In genomic region chr9:127960410-127961165, GRCh38 we compare ENCODE assay signal across 8 cellular contexts. TPM values are rescaled to one million over a fixed set of nuclear protein-coding genes. Genes with fewer than 3 reads are reported as not detected.
DNase-seq lines count a peak whose midpoint lies in the region; ATAC-seq and TF ChIP-seq lines count a peak whose summit lies in the region.

No MANE protein-coding gene starts in this region.

- no peak for TF ChIP-seq CTCF in glutamatergic neuron (IDR thresholded peaks at IDR 0.05; ENCODE audit: partially characterized antibody, unreplicated experiment)
- no peak for TF ChIP-seq CTCF in upper lobe of right lung (IDR thresholded peaks at IDR 0.05)

- DNase-seq in NCI-H1092 treated with DMSO at 0.1 percent for 48 hours (lab: John Stamatoyannopoulos, UW) (peak; percentile 16), NCI-H1092 (lab: John Stamatoyannopoulos, UW) (no peak), T-helper 17 cell (no peak), glutamatergic neuron (no peak), upper lobe of right lung (no peak)

- H3K4me1 ChIP-seq in upper lobe of right lung = peaks cover 46% of the 10 kb centered on the region

- H3K36me3 Mint-ChIP-seq in T-helper 17 cell (ENCODE audit: low read depth) (peaks cover 9% of the 10 kb centered on the region), glutamatergic neuron (ENCODE audit: unreplicated experiment) (no peaks in the 10 kb centered on the region)
- peaks cover 31% of the 10 kb centered on the region for H3K36me3 Mint-ChIP-seq in stimulated activated memory B cell treated with anti-CD40 and anti-IgM and Interleukin-4, amounts not matched to agents 10 μg/mL and 1 μg/mL and 100 μg/mL, for 72 hours

- intact Hi-C loops in upper lobe of right lung (cut with DNase I) = no loop called here

- no peaks in the 10 kb centered on the region for H3K27me3 Mint-ChIP-seq in T-helper 17 cell
- peaks cover 2% of the 10 kb centered on the region for H3K27me3 Mint-ChIP-seq in glutamatergic neuron (ENCODE audit: unreplicated experiment)
- H3K27me3 Mint-ChIP-seq in stimulated activated memory B cell treated with anti-CD40 and anti-IgM and Interleukin-4, amounts not matched to agents 10 μg/mL and 1 μg/mL and 100 μg/mL, for 72 hours = no peaks in the 10 kb centered on the region

- H3K9me3 ChIP-seq in T-helper 17 cell (ENCODE audit: control insufficient read depth, low read length, poor library complexity, severe bottlenecking) (no peaks in the 10 kb centered on the region), upper lobe of right lung (no peaks in the 10 kb centered on the region)

- H3K4me3 Mint-ChIP-seq in T-helper 17 cell (peak overlapping the region; percentile 88), glutamatergic neuron (ENCODE audit: unreplicated experiment) (peak overlapping the region; percentile 27)
- no peak overlapping the region for H3K4me3 Mint-ChIP-seq in stimulated activated memory B cell treated with anti-CD40 and anti-IgM and Interleukin-4, amounts not matched to agents 10 μg/mL and 1 μg/mL and 100 μg/mL, for 72 hours

- H3K27ac Mint-ChIP-seq in T-helper 17 cell = peak overlapping the region; percentile 99
- H3K27ac Mint-ChIP-seq in glutamatergic neuron (ENCODE audit: unreplicated experiment) = peak overlapping the region; percentile 74
- peak overlapping the region; percentile 94 for H3K27ac Mint-ChIP-seq in stimulated activated memory B cell treated with anti-CD40 and anti-IgM and Interleukin-4, amounts not matched to agents 10 μg/mL and 1 μg/mL and 100 μg/mL, for 72 hours

- H3K4me1 Mint-ChIP-seq in T-helper 17 cell (peaks cover 73% of the 10 kb centered on the region), glutamatergic neuron (ENCODE audit: low read depth, unreplicated experiment) (peaks cover 18% of the 10 kb centered on the region)
- peaks cover 88% of the 10 kb centered on the region for H3K4me1 Mint-ChIP-seq in stimulated activated memory B cell treated with anti-CD40 and anti-IgM and Interleukin-4, amounts not matched to agents 10 μg/mL and 1 μg/mL and 100 μg/mL, for 72 hours

- H3K9me3 Mint-ChIP-seq in glutamatergic neuron (ENCODE audit: unreplicated experiment) = peaks cover 7% of the 10 kb centered on the region
- H3K9me3 Mint-ChIP-seq in stimulated activated memory B cell treated with anti-CD40 and anti-IgM and Interleukin-4, amounts not matched to agents 10 μg/mL and 1 μg/mL and 100 μg/mL, for 72 hours = peaks cover 2% of the 10 kb centered on the region

- no peaks in the 10 kb centered on the region for H3K36me3 ChIP-seq in upper lobe of right lung

- no peak overlapping the region for H3K27ac ChIP-seq in upper lobe of right lung

- ATAC-seq in T-helper 17 cell (no peak), GM18520 (IDR thresholded peaks at IDR 0.05; ENCODE audit: unreplicated experiment) (no peak), upper lobe of right lung (no peak), HG02884 (IDR thresholded peaks at IDR 0.05; ENCODE audit: unreplicated experiment) (no peak)
- no peak for ATAC-seq in stimulated activated memory B cell treated with anti-CD40 and anti-IgM and Interleukin-4, amounts not matched to agents 10 μg/mL and 1 μg/mL and 100 μg/mL, for 72 hours

- H3K4me3 ChIP-seq in upper lobe of right lung = no peak overlapping the region

- H3K27me3 ChIP-seq in upper lobe of right lung = no peaks in the 10 kb centered on the region

RNA-seq across cellular contexts. Expression of gene EEIG1, which starts 20.2 kb away (rescaled TPM):
- total RNA-seq in T-helper 17 cell = 100 to 1,000 TPM; 254 to 268 TPM
- 15.8 TPM for total RNA-seq in glutamatergic neuron (ENCODE audit: unreplicated experiment)
- total RNA-seq in upper lobe of right lung = 44.7 TPM

RNA-seq across cellular contexts. Expression of gene DPM2, which starts 22.9 kb away (rescaled TPM):
- total RNA-seq in T-helper 17 cell = 10 to 100 TPM; 23.3 to 26.2 TPM
- 35.3 TPM for total RNA-seq in glutamatergic neuron (ENCODE audit: unreplicated experiment)
- total RNA-seq in upper lobe of right lung = 37.1 TPM

RNA-seq across cellular contexts. Expression of gene PIP5KL1, which starts 30.0 kb away (rescaled TPM):
- total RNA-seq in T-helper 17 cell (1 to 10 TPM; 2.1 to 2.3 TPM), glutamatergic neuron (ENCODE audit: unreplicated experiment) (11.9 TPM), upper lobe of right lung (3.5 TPM)

RNA-seq across cellular contexts. Expression of gene ST6GALNAC4, which starts 43.7 kb away (rescaled TPM):
- total RNA-seq in T-helper 17 cell (10 to 100 TPM; 18.5 to 22.1 TPM), glutamatergic neuron (ENCODE audit: unreplicated experiment) (15.8 TPM), upper lobe of right lung (58.8 TPM)
